In genomic region chr4:138455097-138455496, GRCh38 we compare ENCODE assay signal across 24 cellular contexts.
DNase-seq lines count a peak whose midpoint lies in the region; ATAC-seq, FAIRE-seq and TF ChIP-seq lines count a peak whose summit lies in the region.
"Had no signal": no experiment of that assay in that cellular context is flagged by ENCODE, and none has a peak within 500 bp of the region (broad histone marks: within the 10 kb centered on the region; RNA-seq: fewer than 3 reads in every experiment).

No MANE protein-coding gene starts in this region.

- no peaks in the 10 kb centered on the region for H3K79me2 ChIP-seq in keratinocyte (ENCODE audit: control insufficient read depth, insufficient read depth, low read length)
- H3K79me2 ChIP-seq in SK-N-SH (ENCODE audit: insufficient read depth) = no peaks in the 10 kb centered on the region
- no peaks in the 10 kb centered on the region for H3K79me2 ChIP-seq in Karpas-422 (ENCODE audit: low read length)

- H3K4me1 ChIP-seq in keratinocyte (ENCODE audit: control insufficient read depth, extremely low read depth, insufficient read depth, low read length) (no peaks in the 10 kb centered on the region), SK-N-SH (ENCODE audit: control insufficient read depth in 1 of 2, insufficient read depth in 2 of 2, low read depth in 1 of 2, low read length in 1 of 2) (no peaks in the 10 kb centered on the region), Karpas-422 (ENCODE audit: low read length) (no peaks in the 10 kb centered on the region)
- H3K4me1 ChIP-seq: BLaER1, Caco-2 had no signal

- peaks cover 30% of the 10 kb centered on the region for H3K4me1 Mint-ChIP-seq in WTC11
- H3K4me1 Mint-ChIP-seq: B cell; CD4-positive, CD25-positive, alpha-beta regulatory T cell had no signal

- H3K27me3 ChIP-seq in keratinocyte (ENCODE audit: control insufficient read depth, extremely low read depth, insufficient read depth, low read length) (no peaks in the 10 kb centered on the region), SK-N-SH (ENCODE audit: insufficient read depth) (no peaks in the 10 kb centered on the region), Karpas-422 (ENCODE audit: low read length) (no peaks in the 10 kb centered on the region)
- H3K27me3 ChIP-seq: BLaER1 had no signal

- no peaks in the 10 kb centered on the region for H3K9me1 ChIP-seq in keratinocyte (ENCODE audit: control insufficient read depth, extremely low read depth, insufficient read depth, low read length)

- H3K9ac ChIP-seq in keratinocyte (ENCODE audit: control insufficient read depth, extremely low read depth, insufficient read depth, low read length) (no peak overlapping the region), SK-N-SH (no peak overlapping the region), Karpas-422 (ENCODE audit: low read length) (no peak overlapping the region)
- H3K9ac ChIP-seq: BLaER1 had no signal

- no peaks in the 10 kb centered on the region for H3K27me3 Mint-ChIP-seq in WTC11 (ENCODE audit: low read depth)
- H3K27me3 Mint-ChIP-seq: B cell; CD4-positive, CD25-positive, alpha-beta regulatory T cell had no signal

- H3K4me3 ChIP-seq in keratinocyte (ENCODE audit: control insufficient read depth in 2 of 3, extremely low read depth in 1 of 3, insufficient read depth in 2 of 3, low read depth in 1 of 3, low read length in 3 of 3) (no peak overlapping the region), SK-N-SH (ENCODE audit: low read depth in 2 of 2, low read length in 1 of 2) (no peak overlapping the region), Karpas-422 (ENCODE audit: low read length) (no peak overlapping the region)
- H3K4me3 ChIP-seq: BLaER1 had no signal

- ATAC-seq in WTC11 (peak; percentile 83), GM19023 (IDR thresholded peaks at IDR 0.05; ENCODE audit: unreplicated experiment) (no peak)
- ATAC-seq: CD8-positive, alpha-beta T cell; HCT116 had no signal

- WGBS in SK-N-SH (ENCODE audit: low lambda C conversion rate) = 100% methylated on average over 1 of the region's 1 CpG

- no peak for FAIRE-seq in keratinocyte (lab: Jason Lieb, UNC)
- FAIRE-seq: A204.1, GM12891, GM18507, H1 had no signal

- no peaks in the 10 kb centered on the region for H3F3A ChIP-seq in SK-N-SH (replicated peaks; ENCODE audit: insufficient read depth)

- H3K27ac Mint-ChIP-seq in WTC11 = no peak overlapping the region
- H3K27ac Mint-ChIP-seq: B cell; CD4-positive, CD25-positive, alpha-beta regulatory T cell; CD8-positive, alpha-beta T cell had no signal

- dilution Hi-C loops in keratinocyte (cut with MboI; ENCODE audit: extremely low pct_ligation_motif_present, low sequenced_read_pairs) = no loop called here

- H3K9me2 ChIP-seq in SK-N-SH = no peaks in the 10 kb centered on the region
- H3K9me2 ChIP-seq in Karpas-422 (replicated peaks; ENCODE audit: insufficient read depth, low read length) = no peaks in the 10 kb centered on the region

- TF ChIP-seq EP300 in SK-N-SH (IDR thresholded peaks at IDR 0.05; ENCODE audit: borderline replicate concordance in 1 of 2, low read depth in 1 of 2, low read length in 1 of 2) = no peak

- H3K36me3 Mint-ChIP-seq in WTC11 = no peaks in the 10 kb centered on the region
- H3K36me3 Mint-ChIP-seq: CD4-positive, CD25-positive, alpha-beta regulatory T cell; CD8-positive, alpha-beta T cell had no signal

- POLR2A ChIA-PET in WTC11 (lab: Charles Lee) (no interaction called here), SK-N-SH (lab: Yijun Ruan, JAX) (no interaction called here)

- H3K36me3 ChIP-seq in keratinocyte (ENCODE audit: control insufficient read depth in 2 of 2, extremely low read depth in 1 of 2, insufficient read depth in 2 of 2, low read length in 2 of 2) (no peaks in the 10 kb centered on the region), SK-N-SH (replicated peaks in 1 of 2; ENCODE audit: control insufficient read depth in 1 of 2, insufficient read depth in 2 of 2, low read length in 1 of 2) (no peaks in the 10 kb centered on the region), Karpas-422 (ENCODE audit: insufficient read depth, low read length) (no peaks in the 10 kb centered on the region)
- H3K36me3 ChIP-seq: BLaER1 had no signal

- H3K4me2 ChIP-seq in keratinocyte (ENCODE audit: control insufficient read depth, extremely low read depth, insufficient read depth, low read depth, low read length) (no peak overlapping the region), SK-N-SH (no peak overlapping the region), Karpas-422 (ENCODE audit: low read depth, low read length, poor library complexity, severe bottlenecking) (no peak overlapping the region)
- H3K4me2 ChIP-seq: BLaER1 had no signal

- DNase-seq in ELF-1 (ENCODE audit: low read depth, low spot score) (peak; percentile 19), NCI-H146 (lab: John Stamatoyannopoulos, UW) (peak; percentile 11), WTC11 (ENCODE audit: low spot score) (no peak), keratinocyte (ENCODE audit: low read depth, low spot score) (no peak), SK-N-SH (no peak), Karpas-422 (no peak)
- no peak for DNase-seq in activated CD4-positive, alpha-beta T cell treated with anti-CD3 and anti-CD28 coated beads, Interleukin-2, amount 50 U/mL, for 1 hour
- DNase-seq: Caco-2; CD4-positive, CD25-positive, alpha-beta regulatory T cell; CD8-positive, alpha-beta T cell; DMS79; EL; GF-D8; H7 had no signal

- H2AFZ ChIP-seq in keratinocyte (ENCODE audit: control insufficient read depth, low read length) (peak overlapping the region; percentile 25), SK-N-SH (ENCODE audit: low read depth) (no peak overlapping the region), Karpas-422 (ENCODE audit: low read length) (no peak overlapping the region)

- TF ChIP-seq CTCF in WTC11 (IDR thresholded peaks at IDR 0.05) = no peak
- no peak for TF ChIP-seq CTCF in keratinocyte (optimal IDR thresholded peaks at IDR 0.05 in 1 of 3, IDR thresholded peaks at IDR 0.05 in 1 of 3, conservative IDR thresholded peaks at IDR 0.05 in 1 of 3; ENCODE audit: extremely low read depth in 1 of 3, insufficient read depth in 2 of 3, low read length in 3 of 3)
- no peak for TF ChIP-seq CTCF in SK-N-SH (IDR thresholded peaks at IDR 0.05)

- peaks cover 3% of the 10 kb centered on the region; the same call in 1 of the 2 replicates for H3K9me3 Mint-ChIP-seq in WTC11

- CTCF ChIA-PET in WTC11 (lab: Charles Lee) (interaction anchor here (1.2 kb wide), 1 partner anchor 416 kb away, joined by 3 read pairs; no protein-coding TSS in a partner anchor), SK-N-SH (lab: Yijun Ruan, JAX) (interaction anchor here (0.9 kb wide), 1 partner anchor 22 kb away, joined by 4 read pairs; no protein-coding TSS in a partner anchor)

- H3K4me3 Mint-ChIP-seq in WTC11 = no peak overlapping the region
- H3K4me3 Mint-ChIP-seq: B cell; CD4-positive, CD25-positive, alpha-beta regulatory T cell; CD8-positive, alpha-beta T cell had no signal

- no peaks in the 10 kb centered on the region for H4K20me1 ChIP-seq in keratinocyte (ENCODE audit: control insufficient read depth, extremely low read depth, insufficient read depth, low read length)
- H4K20me1 ChIP-seq in SK-N-SH (ENCODE audit: insufficient read depth) = no peaks in the 10 kb centered on the region
- H4K20me1 ChIP-seq in Karpas-422 (ENCODE audit: insufficient read depth, low read depth, low read length) = no peaks in the 10 kb centered on the region
- H4K20me1 ChIP-seq: BLaER1 had no signal

- TF ChIP-seq RAD21 in SK-N-SH (IDR thresholded peaks at IDR 0.05; ENCODE audit: low read length) = no peak

- H3K9me3 ChIP-seq in keratinocyte (ENCODE audit: control insufficient read depth, low read depth, low read length) = no peaks in the 10 kb centered on the region
- no peaks in the 10 kb centered on the region for H3K9me3 ChIP-seq in SK-N-SH
- no peaks in the 10 kb centered on the region for H3K9me3 ChIP-seq in Karpas-422 (ENCODE audit: low read length)
- H3K9me3 ChIP-seq: BLaER1, Caco-2 had no signal

- H3K27ac ChIP-seq in keratinocyte (ENCODE audit: control insufficient read depth, insufficient read depth, low read length) = no peak overlapping the region
- no peak overlapping the region for H3K27ac ChIP-seq in SK-N-SH (ENCODE audit: low read depth in 2 of 2, low read length in 1 of 2)
- no peak overlapping the region for H3K27ac ChIP-seq in Karpas-422 (ENCODE audit: low read length)
- H3K27ac ChIP-seq: 22Rv1, BLaER1, C4-2B had no signal

TF ChIP-seq in WTC11, 78 proteins besides CTCF, POLR2A, EP300 and RAD21 (continues in another document):
- TF ChIP-seq ZNF219 (CRISPR knock-in tag; IDR thresholded peaks at IDR 0.05; ENCODE audit: borderline replicate concordance) (no peak), ZNF232 (CRISPR knock-in tag; IDR thresholded peaks at IDR 0.05) (no peak), ZNF423 (CRISPR knock-in tag; IDR thresholded peaks at IDR 0.05) (peak; percentile 61; the same call in 1 of the 2 replicates)

TF ChIP-seq in SK-N-SH, 30 proteins besides CTCF, POLR2A, EP300 and RAD21 (continues in another document):
- TF ChIP-seq NRF1 (IDR thresholded peaks at IDR 0.05; ENCODE audit: low read depth, low read length) = no peak
- TF ChIP-seq RCOR1 (IDR thresholded peaks at IDR 0.05; ENCODE audit: low read length) = no peak
- TF ChIP-seq FOSL2 (IDR thresholded peaks at IDR 0.05; ENCODE audit: borderline replicate concordance, low read depth) = no peak
- no peak for TF ChIP-seq POLR2AphosphoS5 (IDR thresholded peaks at IDR 0.05; ENCODE audit: low read depth, low read length)
- TF ChIP-seq ELF1 (IDR thresholded peaks at IDR 0.05) = no peak
- TF ChIP-seq MEF2A (IDR thresholded peaks at IDR 0.05; ENCODE audit: borderline replicate concordance, low read depth) = no peak
- TF ChIP-seq JUND (IDR thresholded peaks at IDR 0.05) = no peak
- no peak for TF ChIP-seq GATA2 (CRISPR knock-in tag; IDR thresholded peaks at IDR 0.05)
- no peak for TF ChIP-seq ZBTB33 (IDR thresholded peaks at IDR 0.05; ENCODE audit: borderline replicate concordance, low read depth)

Comparison
In these comparisons a context has a peak if more than half of its experiments do, and no peak if none do; other contexts are left out.
1. DNase-seq: peak in ELF-1 (single experiment) and NCI-H146 (single experiment); none in WTC11 (single experiment), keratinocyte (single experiment), SK-N-SH (single experiment), Karpas-422 (single experiment) and activated CD4-positive, alpha-beta T cell treated with anti-CD3 and anti-CD28 coated beads, Interleukin-2, amount 50 U/mL, for 1 hour (single experiment).